8 cellular contexts compared by ENCODE assay signal in genomic region chr9:93095205-93096130, GRCh38. TPM values are rescaled to one million over a fixed set of nuclear protein-coding genes. Genes with fewer than 3 reads are reported as not detected.
DNase-seq lines count a peak whose midpoint lies in the region; ATAC-seq and TF ChIP-seq lines count a peak whose summit lies in the region.

No MANE protein-coding gene starts in this region.

- peak overlapping the region; percentile 85 for H3K4me3 ChIP-seq in SK-N-MC
- peak overlapping the region; percentile 100 for H3K4me3 ChIP-seq in suprapubic skin

- peak; percentile 72 for ATAC-seq in HG02610 (IDR thresholded peaks at IDR 0.05; ENCODE audit: unreplicated experiment)

- DNase-seq in GM10248 (ENCODE audit: extremely low spot score) (peak; percentile 100), NCI-H1092 (lab: John Stamatoyannopoulos, UW) (peak; percentile 99), SK-N-MC (ENCODE audit: low read depth, low spot score) (peak; percentile 73), glomerular visceral epithelial cell (ENCODE audit: extremely low spot score) (peak; percentile 100), occipital lobe (lab: John Stamatoyannopoulos, UW) (peak; percentile 99), suprapubic skin (ENCODE audit: low spot score in 2 of 2) (peak; percentile 100)

- H3K36me3 ChIP-seq in SK-N-MC (ENCODE audit: insufficient read depth, low read length) (no peaks in the 10 kb centered on the region), suprapubic skin (no peaks in the 10 kb centered on the region)

- H3K27me3 Mint-ChIP-seq in activated naive CD4-positive, alpha-beta T cell treated with anti-CD3 and anti-CD28 coated beads, Interleukin-2, amount 50 U/mL, for 24 hours: no peaks in the 10 kb centered on the region

- peaks cover 5% of the 10 kb centered on the region for H3K36me3 Mint-ChIP-seq in activated naive CD4-positive, alpha-beta T cell treated with anti-CD3 and anti-CD28 coated beads, Interleukin-2, amount 50 U/mL, for 24 hours

- no peak for TF ChIP-seq EP300 in suprapubic skin (IDR thresholded peaks at IDR 0.05)

- TF ChIP-seq CTCF in GM10248 (IDR thresholded peaks at IDR 0.05; ENCODE audit: control extremely low read depth, extremely low read depth, low read depth, missing control alignments) (no peak), suprapubic skin (IDR thresholded peaks at IDR 0.05) (no peak)

- H3K4me1 Mint-ChIP-seq in activated naive CD4-positive, alpha-beta T cell treated with anti-CD3 and anti-CD28 coated beads, Interleukin-2, amount 50 U/mL, for 24 hours: peaks cover 70% of the 10 kb centered on the region

- peak; percentile 69 to 72 for TF ChIP-seq POLR2A in suprapubic skin (IDR thresholded peaks at IDR 0.05)

- peak overlapping the region; percentile 87 for H3K9ac ChIP-seq in SK-N-MC (ENCODE audit: insufficient read length)

- H3K27ac ChIP-seq in SK-N-MC: peak overlapping the region; percentile 91
- H3K27ac ChIP-seq in suprapubic skin: peak overlapping the region; percentile 97

- H3K4me1 ChIP-seq in suprapubic skin: peaks cover 65% of the 10 kb centered on the region

- peaks cover 4% of the 10 kb centered on the region for H3K9me3 Mint-ChIP-seq in activated naive CD4-positive, alpha-beta T cell treated with anti-CD3 and anti-CD28 coated beads, Interleukin-2, amount 50 U/mL, for 24 hours

- POLR2A ChIA-PET in GM10248 (lab: Yijun Ruan, JAX): interaction anchor here (1.2 to 1.3 kb wide), 2 partner anchors 25 to 35 kb away, joined by 3 to 5 read pairs; no protein-coding TSS in a partner anchor

- H3K9me3 ChIP-seq in SK-N-MC (ENCODE audit: low read depth, low read length): no peaks in the 10 kb centered on the region
- H3K9me3 ChIP-seq in suprapubic skin: peaks cover 6% of the 10 kb centered on the region

- CTCF ChIA-PET in GM10248 (lab: Yijun Ruan, JAX): interaction anchor here (1.0 to 5.7 kb wide), 6 partner anchors 9 to 471 kb away, joined by 3 to 51 read pairs (median 3); partner anchors contain the start of gene NINJ1

- H3K4me3 Mint-ChIP-seq in activated naive CD4-positive, alpha-beta T cell treated with anti-CD3 and anti-CD28 coated beads, Interleukin-2, amount 50 U/mL, for 24 hours: peak overlapping the region; percentile 87

- WGBS in suprapubic skin: 10% methylated on average over 2 of the region's 95 CpGs

- H3K27ac Mint-ChIP-seq in activated naive CD4-positive, alpha-beta T cell treated with anti-CD3 and anti-CD28 coated beads, Interleukin-2, amount 50 U/mL, for 24 hours: peak overlapping the region; percentile 95

- H3K27me3 ChIP-seq in suprapubic skin: no peaks in the 10 kb centered on the region

RNA-seq across cellular contexts. Expression of gene CARD19, which starts 0.5 kb away (rescaled TPM):
- total RNA-seq in occipital lobe: 15.3 TPM
- total RNA-seq in suprapubic skin: 10 to 100 TPM; 43.2 to 63.6 (median 54.3) TPM

RNA-seq across cellular contexts. Expression of gene SUSD3, which starts 37.0 kb away (rescaled TPM):
- total RNA-seq in occipital lobe (1.6 TPM), suprapubic skin (1 to 10 TPM; 2.8 to 6.4 (median 5.1) TPM)

RNA-seq across cellular contexts. Expression of gene NINJ1, which starts 38.6 kb away (rescaled TPM):
- total RNA-seq in occipital lobe: 7.5 TPM
- total RNA-seq in suprapubic skin: 100 to 1,000 TPM in 3 of 4 donors, 10 to 100 TPM in 1; 88.3 to 158 (median 113) TPM

Comparison
In these comparisons a context has a peak if more than half of its experiments do, and no peak if none do; other contexts are left out.
1. Peak in every context shown above with its lines: DNase-seq, ATAC-seq, H3K4me3 ChIP-seq and H3K27ac ChIP-seq.
2. RNA of gene NINJ1, which starts 38.6 kb away (total RNA-seq): 88.3 to 158 TPM in suprapubic skin; 7.5 TPM in occipital lobe (single experiment); every median in the first group is over 10 times any median in the second.